14 cellular contexts compared by ENCODE assay signal in the genomic region with DNA sequence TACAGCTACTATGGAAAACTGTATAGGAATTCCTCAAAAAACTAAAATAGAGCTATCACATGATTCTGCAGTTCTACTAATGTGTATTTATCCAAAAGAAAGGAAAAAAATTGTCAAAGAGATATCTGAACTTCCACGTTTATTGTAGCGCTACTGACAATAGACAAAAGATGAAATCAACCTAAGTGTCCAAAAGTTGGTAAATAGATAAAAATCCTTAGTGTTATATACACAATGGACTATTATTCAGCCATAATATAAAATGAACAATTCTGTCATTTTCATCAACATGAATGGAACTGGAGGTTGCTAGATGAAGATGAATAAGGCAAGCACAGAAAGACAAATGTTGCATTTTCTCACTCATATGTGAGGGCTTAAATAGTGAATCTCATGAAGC.
DNase-seq lines count a peak whose midpoint lies in the region.
"Had no signal": no experiment of that assay in that cellular context is flagged by ENCODE, and none has a peak within 500 bp of the region (broad histone marks: within the 10 kb centered on the region; RNA-seq: fewer than 3 reads in every experiment).

No MANE protein-coding gene starts in this region.

- intact Hi-C loops in posterior vena cava (cut with DNase I): no loop called here

- H3K27ac ChIP-seq in angular gyrus (ENCODE audit: low read depth, low read length): peak overlapping the region; percentile 91
- H3K27ac ChIP-seq: C4-2B, HL-60 had no signal

- peak; percentile 88 for DNase-seq in globus pallidus (ENCODE audit: low spot score)
- DNase-seq in pons (ENCODE audit: low spot score): peak; percentile 91
- DNase-seq in NCI-H1105 treated with DMSO at 0.1 percent for 48 hours (lab: John Stamatoyannopoulos, UW): no peak
- no peak for DNase-seq in NCI-H1417 treated with DMSO at 0.1 percent for 48 hours (lab: John Stamatoyannopoulos, UW)
- DNase-seq in germinal center (ENCODE audit: low spot score): no peak
- DNase-seq in posterior vena cava (ENCODE audit: low spot score): no peak
- DNase-seq: BE2C; CD4-positive, alpha-beta memory T cell; DMS79; HCEC 1CT; HFFc6 had no signal

Comparison
In these comparisons a context has a peak if more than half of its experiments do, and no peak if none do; other contexts are left out.
1. DNase-seq: peak in globus pallidus (single experiment) and pons (single experiment); none in NCI-H1105 treated with DMSO at 0.1 percent for 48 hours (single experiment), NCI-H1417 treated with DMSO at 0.1 percent for 48 hours (single experiment), germinal center (single experiment) and posterior vena cava (single experiment).